Comparison of ENCODE assay signal across 26 cellular contexts in the genomic region with DNA sequence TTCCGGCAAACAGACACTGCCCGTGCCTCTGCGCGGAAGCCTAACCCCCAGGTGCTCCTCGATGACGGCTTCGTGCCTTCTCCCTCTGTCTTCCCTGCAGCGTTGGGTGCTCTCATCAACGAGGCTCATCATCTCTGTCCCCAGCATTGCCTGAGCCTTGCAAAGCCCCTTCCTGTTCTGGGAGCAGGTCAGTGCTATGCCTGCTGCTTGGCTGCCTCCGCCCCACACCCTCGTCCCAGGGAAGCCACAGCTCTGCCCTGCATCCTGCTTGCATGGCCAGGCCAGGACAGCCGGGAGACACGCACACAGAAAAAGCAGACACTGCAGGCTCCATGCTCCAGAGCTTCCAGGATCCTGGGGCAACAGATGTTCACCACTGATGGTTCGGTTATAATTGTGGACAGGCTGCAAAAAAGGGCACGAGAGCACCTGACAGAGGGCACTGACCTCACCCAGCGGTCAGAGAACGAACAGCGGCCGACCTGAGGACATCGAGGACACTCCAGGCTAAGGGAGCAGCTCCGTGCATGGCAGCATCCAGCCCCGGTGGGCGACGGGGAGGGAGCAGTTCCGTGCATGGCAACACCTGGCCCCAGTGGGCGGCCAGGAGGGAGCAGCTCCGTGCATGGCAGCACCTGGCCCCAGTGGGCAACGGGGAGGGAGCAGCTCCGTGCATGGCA.
"Had no signal": no experiment of that assay in that cellular context is flagged by ENCODE, and none has a peak within 500 bp of the region (broad histone marks: within the 10 kb centered on the region; RNA-seq: fewer than 3 reads in every experiment).

No MANE protein-coding gene starts in this region.

- H3K27ac ChIP-seq: skin epidermis, thyroid gland, upper lobe of left lung had no signal

- H3K36me3 ChIP-seq: thyroid gland, upper lobe of left lung had no signal

- H3K4me3 Mint-ChIP-seq: activated CD4-positive, alpha-beta memory T cell treated with anti-CD3 and anti-CD28 coated beads for 36 hours; activated CD4-positive, alpha-beta T cell treated with anti-CD3 and anti-CD28 coated beads, Interleukin-2, amount 10 ng/mL, durations not matched to agents 24 days and 14 days; activated naive CD4-positive, alpha-beta T cell treated with anti-CD3 and anti-CD28 coated beads, Interleukin-2, amount 50 U/mL, for 24 hours; activated naive CD8-positive, alpha-beta T cell treated with anti-CD3 and anti-CD28 coated beads, Interleukin-2, amount 50 U/mL, for 24 hours; central memory CD8-positive, alpha-beta T cell; mesothelial cell of epicardium; naive thymus-derived CD4-positive, alpha-beta T cell; stimulated activated effector memory CD8-positive, alpha-beta T cell treated with anti-CD3 and anti-CD28 coated beads, Interleukin-12 subunit alpha, Interleukin-12 subunit beta, amount 100 ng/mL, for 72 hours; stimulated activated naive CD8-positive, alpha-beta T cell treated with anti-CD3 and anti-CD28 coated beads, Interleukin-15, amount 100 ng/mL, for 72 hours had no signal

- H3K9me3 ChIP-seq: thyroid gland, upper lobe of left lung had no signal

- ATAC-seq: activated naive CD8-positive, alpha-beta T cell treated with anti-CD3 and anti-CD28 coated beads, Interleukin-2, amount 50 U/mL, for 24 hours; naive thymus-derived CD4-positive, alpha-beta T cell; sciatic nerve; stimulated activated effector memory CD8-positive, alpha-beta T cell treated with anti-CD3 and anti-CD28 coated beads, Interleukin-12 subunit alpha, Interleukin-12 subunit beta, amount 100 ng/mL, for 72 hours; stimulated activated naive CD8-positive, alpha-beta T cell treated with anti-CD3 and anti-CD28 coated beads, Interleukin-15, amount 100 ng/mL, for 72 hours had no signal

- H3K4me1 ChIP-seq: thyroid gland had no signal

- H3K4me1 Mint-ChIP-seq: activated CD4-positive, alpha-beta T cell treated with anti-CD3 and anti-CD28 coated beads, Interleukin-2, amount 10 ng/mL, durations not matched to agents 24 days and 14 days; activated naive CD4-positive, alpha-beta T cell treated with anti-CD3 and anti-CD28 coated beads, Interleukin-2, amount 50 U/mL, for 24 hours; activated naive CD8-positive, alpha-beta T cell treated with anti-CD3 and anti-CD28 coated beads, Interleukin-2, amount 50 U/mL, for 24 hours; central memory CD8-positive, alpha-beta T cell; mesothelial cell of epicardium; naive thymus-derived CD4-positive, alpha-beta T cell; stimulated activated effector memory CD8-positive, alpha-beta T cell treated with anti-CD3 and anti-CD28 coated beads, Interleukin-12 subunit alpha, Interleukin-12 subunit beta, amount 100 ng/mL, for 72 hours; stimulated activated naive CD8-positive, alpha-beta T cell treated with anti-CD3 and anti-CD28 coated beads, Interleukin-15, amount 100 ng/mL, for 72 hours had no signal

- H3K27me3 Mint-ChIP-seq: activated CD4-positive, alpha-beta T cell treated with anti-CD3 and anti-CD28 coated beads, Interleukin-2, amount 10 ng/mL, durations not matched to agents 24 days and 14 days had no signal

- H3K27ac Mint-ChIP-seq: activated CD4-positive, alpha-beta memory T cell treated with anti-CD3 and anti-CD28 coated beads for 36 hours; activated CD4-positive, alpha-beta T cell treated with anti-CD3 and anti-CD28 coated beads, Interleukin-2, amount 10 ng/mL, durations not matched to agents 24 days and 14 days; activated naive CD4-positive, alpha-beta T cell treated with anti-CD3 and anti-CD28 coated beads, Interleukin-2, amount 50 U/mL, for 24 hours; activated naive CD8-positive, alpha-beta T cell treated with anti-CD3 and anti-CD28 coated beads, Interleukin-2, amount 50 U/mL, for 24 hours; mesothelial cell of epicardium; naive thymus-derived CD4-positive, alpha-beta T cell; stimulated activated effector memory CD8-positive, alpha-beta T cell treated with anti-CD3 and anti-CD28 coated beads, Interleukin-12 subunit alpha, Interleukin-12 subunit beta, amount 100 ng/mL, for 72 hours; stimulated activated naive CD8-positive, alpha-beta T cell treated with anti-CD3 and anti-CD28 coated beads, Interleukin-15, amount 100 ng/mL, for 72 hours had no signal

- H3K36me3 Mint-ChIP-seq: activated CD4-positive, alpha-beta memory T cell treated with anti-CD3 and anti-CD28 coated beads for 36 hours; activated naive CD4-positive, alpha-beta T cell treated with anti-CD3 and anti-CD28 coated beads, Interleukin-2, amount 50 U/mL, for 24 hours; mesothelial cell of epicardium; stimulated activated effector memory CD8-positive, alpha-beta T cell treated with anti-CD3 and anti-CD28 coated beads, Interleukin-12 subunit alpha, Interleukin-12 subunit beta, amount 100 ng/mL, for 72 hours had no signal

- H3K4me3 ChIP-seq: skin epidermis, thyroid gland, upper lobe of left lung had no signal

- DNase-seq: activated CD4-positive, alpha-beta memory T cell treated with anti-CD3 and anti-CD28 coated beads for 36 hours; activated CD4-positive, alpha-beta T cell treated with anti-CD3 and anti-CD28 coated beads, Interleukin-2, amount 10 ng/mL, durations not matched to agents 24 days and 14 days; activated CD4-positive, CD25-positive, alpha-beta regulatory T cell treated with anti-CD3 and anti-CD28 coated beads, Interleukin-2, amount 50 U/mL, for 72 hours; activated CD8-positive, alpha-beta memory T cell treated with anti-CD3 and anti-CD28 coated beads, Interleukin-2, amount 50 U/mL, for 4 hours; activated naive CD8-positive, alpha-beta T cell treated with anti-CD3 and anti-CD28 coated beads, Interleukin-2, amount 50 U/mL, for 24 hours; activated T-cell treated with anti-CD3 and anti-CD28 coated beads, Interleukin-2, amount 50 U/mL, for 1 hour; amygdala; dermis blood vessel endothelial cell; effector CD8-positive, alpha-beta T cell; hippocampal formation; kidney; naive thymus-derived CD4-positive, alpha-beta T cell; occipital lobe; posterior cingulate gyrus; stimulated activated CD4-positive, alpha-beta T cell treated with anti-CD3 and anti-CD28 coated beads, Interleukin-4, amount 100 ng/mL, for 24 hours; stimulated activated naive CD8-positive, alpha-beta T cell treated with anti-CD3 and anti-CD28 coated beads, Interleukin-15, amount 100 ng/mL, for 72 hours; substantia nigra; T-helper 2 cell; thyroid gland had no signal

- H3K27me3 ChIP-seq: thyroid gland had no signal
